Comparison of ENCODE assay signal across 31 cellular contexts in genomic region chr14:31682768-31683167, GRCh38.
"Had no signal": no experiment of that assay in that cellular context is flagged by ENCODE, and none has a peak within 500 bp of the region (broad histone marks: within the 10 kb centered on the region; RNA-seq: fewer than 3 reads in every experiment).

No MANE protein-coding gene starts in this region.

- H3K36me3 ChIP-seq: adrenal gland had no signal

- H3K27ac ChIP-seq: adrenal gland, body of pancreas, epithelial cell of prostate had no signal

- H3K27me3 Mint-ChIP-seq: activated CD4-positive, alpha-beta memory T cell treated with anti-CD3 and anti-CD28 coated beads, Interleukin-2, amount 10 ng/mL, durations not matched to agents 7 days and 5 days; activated CD4-positive, alpha-beta T cell treated with anti-CD3 and anti-CD28 coated beads, Interleukin-2, amount 10 ng/mL, durations not matched to agents 7 days and 5 days; activated naive CD4-positive, alpha-beta T cell treated with anti-CD3 and anti-CD28 coated beads, Interleukin-2, amount 50 U/mL, for 24 hours; activated naive CD8-positive, alpha-beta T cell treated with anti-CD3 and anti-CD28 coated beads for 36 hours; activated naive CD8-positive, alpha-beta T cell treated with anti-CD3 and anti-CD28 coated beads, Interleukin-2, amount 50 U/mL, for 24 hours; activated T-cell treated with anti-CD3 and anti-CD28 coated beads, Interleukin-2, amount 50 U/mL, for 24 hours had no signal

- H3K9me3 ChIP-seq: body of pancreas had no signal

- H3K4me1 Mint-ChIP-seq: activated CD4-positive, alpha-beta memory T cell treated with anti-CD3 and anti-CD28 coated beads, Interleukin-2, amount 10 ng/mL, durations not matched to agents 7 days and 5 days; activated CD4-positive, alpha-beta T cell treated with anti-CD3 and anti-CD28 coated beads, Interleukin-2, amount 10 ng/mL, durations not matched to agents 7 days and 5 days; activated naive CD4-positive, alpha-beta T cell treated with anti-CD3 and anti-CD28 coated beads, Interleukin-2, amount 50 U/mL, for 24 hours; activated naive CD8-positive, alpha-beta T cell treated with anti-CD3 and anti-CD28 coated beads, Interleukin-2, amount 50 U/mL, for 24 hours had no signal

- ATAC-seq: activated naive CD8-positive, alpha-beta T cell treated with anti-CD3 and anti-CD28 coated beads, Interleukin-2, amount 50 U/mL, for 24 hours; activated T-cell treated with anti-CD3 and anti-CD28 coated beads, Interleukin-2, amount 50 U/mL, for 72 hours; body of pancreas had no signal

- FAIRE-seq: endometrium, endothelial cell of umbilical vein, frontal cortex had no signal

- DNase-seq: activated CD4-positive, alpha-beta memory T cell treated with anti-CD3 and anti-CD28 coated beads, Interleukin-2, amount 10 ng/mL, durations not matched to agents 7 days and 5 days; activated CD4-positive, alpha-beta T cell treated with anti-CD3 and anti-CD28 coated beads for 1 hour; activated CD4-positive, alpha-beta T cell treated with anti-CD3 and anti-CD28 coated beads for 4 hours; activated CD4-positive, alpha-beta T cell treated with anti-CD3 and anti-CD28 coated beads, Interleukin-2, amount 10 ng/mL, durations not matched to agents 7 days and 5 days; activated CD4-positive, alpha-beta T cell treated with anti-CD3 and anti-CD28 coated beads, Interleukin-2, amount 50 U/mL, for 4 hours; activated CD4-positive, CD25-positive, alpha-beta regulatory T cell; activated CD8-positive, alpha-beta memory T cell treated with anti-CD3 and anti-CD28 coated beads, Interleukin-2, amount 50 U/mL, for 48 hours; activated effector memory CD4-positive, alpha-beta T cell treated with Interleukin-2 at 50 U/mL for 16 hours; activated gamma-delta T cell treated with Interleukin-2 at 50 U/mL for 16 hours; activated naive CD4-positive, alpha-beta T cell treated with Interleukin-2 at 50 U/mL for 16 hours; activated naive CD8-positive, alpha-beta T cell treated with anti-CD3 and anti-CD28 coated beads for 36 hours; activated naive CD8-positive, alpha-beta T cell treated with anti-CD3 and anti-CD28 coated beads, Interleukin-2, amount 50 U/mL, for 24 hours; activated T-cell treated with anti-CD3 and anti-CD28 coated beads for 4 hours; activated T-cell treated with anti-CD3 and anti-CD28 coated beads, Interleukin-2, amount 50 U/mL, for 24 hours; activated T-cell treated with anti-CD3 and anti-CD28 coated beads, Interleukin-2, amount 50 U/mL, for 72 hours; adrenal gland; amygdala; aorta; body of pancreas; caudate nucleus; cortex of kidney; effector CD8-positive, alpha-beta T cell; foreskin fibroblast; head of caudate nucleus; hypothalamus; T-helper 2 cell had no signal

- H3K4me1 ChIP-seq: adrenal gland, body of pancreas had no signal

- H3K4me3 Mint-ChIP-seq: activated CD4-positive, alpha-beta memory T cell treated with anti-CD3 and anti-CD28 coated beads, Interleukin-2, amount 10 ng/mL, durations not matched to agents 7 days and 5 days; activated CD4-positive, alpha-beta T cell treated with anti-CD3 and anti-CD28 coated beads, Interleukin-2, amount 10 ng/mL, durations not matched to agents 7 days and 5 days; activated naive CD4-positive, alpha-beta T cell treated with anti-CD3 and anti-CD28 coated beads, Interleukin-2, amount 50 U/mL, for 24 hours; activated naive CD8-positive, alpha-beta T cell treated with anti-CD3 and anti-CD28 coated beads for 36 hours; activated naive CD8-positive, alpha-beta T cell treated with anti-CD3 and anti-CD28 coated beads, Interleukin-2, amount 50 U/mL, for 24 hours; activated T-cell treated with anti-CD3 and anti-CD28 coated beads, Interleukin-2, amount 50 U/mL, for 24 hours; activated T-cell treated with anti-CD3 and anti-CD28 coated beads, Interleukin-2, amount 50 U/mL, for 72 hours had no signal

- H3K4me3 ChIP-seq: adrenal gland, body of pancreas had no signal

- H3K27ac Mint-ChIP-seq: activated CD4-positive, alpha-beta memory T cell treated with anti-CD3 and anti-CD28 coated beads, Interleukin-2, amount 10 ng/mL, durations not matched to agents 7 days and 5 days; activated CD4-positive, alpha-beta T cell treated with anti-CD3 and anti-CD28 coated beads, Interleukin-2, amount 10 ng/mL, durations not matched to agents 7 days and 5 days; activated naive CD4-positive, alpha-beta T cell treated with anti-CD3 and anti-CD28 coated beads, Interleukin-2, amount 50 U/mL, for 24 hours; activated naive CD8-positive, alpha-beta T cell treated with anti-CD3 and anti-CD28 coated beads for 36 hours; activated naive CD8-positive, alpha-beta T cell treated with anti-CD3 and anti-CD28 coated beads, Interleukin-2, amount 50 U/mL, for 24 hours; activated T-cell treated with anti-CD3 and anti-CD28 coated beads, Interleukin-2, amount 50 U/mL, for 24 hours; activated T-cell treated with anti-CD3 and anti-CD28 coated beads, Interleukin-2, amount 50 U/mL, for 72 hours had no signal

- H3K27me3 ChIP-seq: adrenal gland, body of pancreas had no signal
